ENCODE assay signal across 8 cellular contexts in the genomic region with DNA sequence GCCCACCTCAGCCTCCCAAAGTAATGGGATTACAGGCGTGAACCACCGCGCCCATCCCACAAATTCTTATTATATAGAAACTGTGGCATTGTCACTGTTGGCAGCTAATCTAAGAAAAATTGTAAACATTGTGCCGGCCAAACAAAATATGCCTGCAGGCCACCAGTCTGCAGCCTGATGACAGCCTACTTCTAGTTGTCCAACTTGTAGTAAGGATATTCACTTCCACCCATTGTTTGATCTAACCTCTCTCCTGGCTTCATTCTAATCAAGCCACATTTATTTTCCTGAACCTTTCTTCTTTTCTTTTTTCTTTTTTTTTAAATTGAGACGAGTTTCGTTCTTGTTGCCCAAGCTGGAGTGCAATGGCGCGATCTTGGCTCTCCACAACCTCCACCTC.
"Had no signal": no experiment of that assay in that cellular context is flagged by ENCODE, and none has a peak within 500 bp of the region (broad histone marks: within the 10 kb centered on the region; RNA-seq: fewer than 3 reads in every experiment).

No MANE protein-coding gene starts in this region.

- H3K9me3 ChIP-seq: HAP-1 had no signal

- H3K4me3 ChIP-seq: GM23248, GM23338, HAP-1 had no signal

- H3K4me1 ChIP-seq: HAP-1 had no signal

- H3K27ac ChIP-seq: GM23248 had no signal

- H3K36me3 ChIP-seq: HAP-1 had no signal

- DNase-seq: GM23248, GOT3, H7, H9, HCEC 1CT, HFFc6 had no signal
